ENCODE assay signal across 1 cellular context in genomic region chr4:179130122-179130714, GRCh38.
TF ChIP-seq lines count a peak whose summit lies in the region.

No MANE protein-coding gene starts in this region.

TF ChIP-seq in GM12878, 131 proteins besides CTCF, POLR2A, EP300 and RAD21 (continued from another document):
- TF ChIP-seq, protein P1, sequence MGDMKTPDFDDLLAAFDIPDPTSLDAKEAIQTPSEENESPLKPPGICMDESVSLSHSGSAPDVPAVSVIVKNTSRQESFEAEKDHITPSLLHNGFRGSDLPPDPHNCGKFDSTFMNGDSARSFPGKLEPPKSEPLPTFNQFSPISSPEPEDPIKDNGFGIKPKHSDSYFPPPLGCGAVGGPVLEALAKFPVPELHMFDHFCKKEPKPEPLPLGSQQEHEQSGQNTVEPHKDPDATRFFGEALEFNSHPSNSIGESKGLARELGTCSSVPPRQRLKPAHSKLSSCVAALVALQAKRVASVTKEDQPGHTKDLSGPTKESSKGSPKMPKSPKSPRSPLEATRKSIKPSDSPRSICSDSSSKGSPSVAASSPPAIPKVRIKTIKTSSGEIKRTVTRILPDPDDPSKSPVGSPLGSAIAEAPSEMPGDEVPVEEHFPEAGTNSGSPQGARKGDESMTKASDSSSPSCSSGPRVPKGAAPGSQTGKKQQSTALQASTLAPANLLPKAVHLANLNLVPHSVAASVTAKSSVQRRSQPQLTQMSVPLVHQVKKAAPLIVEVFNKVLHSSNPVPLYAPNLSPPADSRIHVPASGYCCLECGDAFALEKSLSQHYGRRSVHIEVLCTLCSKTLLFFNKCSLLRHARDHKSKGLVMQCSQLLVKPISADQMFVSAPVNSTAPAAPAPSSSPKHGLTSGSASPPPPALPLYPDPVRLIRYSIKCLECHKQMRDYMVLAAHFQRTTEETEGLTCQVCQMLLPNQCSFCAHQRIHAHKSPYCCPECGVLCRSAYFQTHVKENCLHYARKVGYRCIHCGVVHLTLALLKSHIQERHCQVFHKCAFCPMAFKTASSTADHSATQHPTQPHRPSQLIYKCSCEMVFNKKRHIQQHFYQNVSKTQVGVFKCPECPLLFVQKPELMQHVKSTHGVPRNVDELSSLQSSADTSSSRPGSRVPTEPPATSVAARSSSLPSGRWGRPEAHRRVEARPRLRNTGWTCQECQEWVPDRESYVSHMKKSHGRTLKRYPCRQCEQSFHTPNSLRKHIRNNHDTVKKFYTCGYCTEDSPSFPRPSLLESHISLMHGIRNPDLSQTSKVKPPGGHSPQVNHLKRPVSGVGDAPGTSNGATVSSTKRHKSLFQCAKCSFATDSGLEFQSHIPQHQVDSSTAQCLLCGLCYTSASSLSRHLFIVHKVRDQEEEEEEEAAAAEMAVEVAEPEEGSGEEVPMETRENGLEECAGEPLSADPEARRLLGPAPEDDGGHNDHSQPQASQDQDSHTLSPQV (IDR thresholded peaks at IDR 0.05): 0 out of 2 replicates have a peak, but pooled peaks have one; percentile 3
- TF ChIP-seq RELB (IDR thresholded peaks at IDR 0.05; ENCODE audit: low read depth) (peak; percentile 65; the same call in 1 of the 2 replicates), ETV6 (conservative IDR thresholded peaks at IDR 0.05 in 1 of 2, IDR thresholded peaks at IDR 0.05 in 1 of 2; ENCODE audit: borderline replicate concordance in 1 of 2, low read depth in 1 of 2) (peak in 1 of 2 experiments; percentile 13; a peak in 1 of 4 replicates), IKZF2 (IDR thresholded peaks at IDR 0.05) (peak; percentile 88 to 92), PAX5 (IDR thresholded peaks at IDR 0.05; ENCODE audit: borderline replicate concordance, low read depth, low read length) (no peak), MXI1 (IDR thresholded peaks at IDR 0.05; ENCODE audit: low read depth, low read length) (0 out of 2 replicates have a peak, but pooled peaks have one; percentile 26), NFIC (IDR thresholded peaks at IDR 0.05; ENCODE audit: low read depth, low read length) (peak; percentile 55; the same call in 1 of the 2 replicates), DPF2 (IDR thresholded peaks at IDR 0.05) (peak; percentile 73), ZBTB40 (IDR thresholded peaks at IDR 0.05; ENCODE audit: borderline replicate concordance) (peak; percentile 39; the same call in 1 of the 2 replicates), RFX5 (IDR thresholded peaks at IDR 0.05; ENCODE audit: low read depth, low read length) (no peak)
- TF ChIP-seq, protein P2, sequence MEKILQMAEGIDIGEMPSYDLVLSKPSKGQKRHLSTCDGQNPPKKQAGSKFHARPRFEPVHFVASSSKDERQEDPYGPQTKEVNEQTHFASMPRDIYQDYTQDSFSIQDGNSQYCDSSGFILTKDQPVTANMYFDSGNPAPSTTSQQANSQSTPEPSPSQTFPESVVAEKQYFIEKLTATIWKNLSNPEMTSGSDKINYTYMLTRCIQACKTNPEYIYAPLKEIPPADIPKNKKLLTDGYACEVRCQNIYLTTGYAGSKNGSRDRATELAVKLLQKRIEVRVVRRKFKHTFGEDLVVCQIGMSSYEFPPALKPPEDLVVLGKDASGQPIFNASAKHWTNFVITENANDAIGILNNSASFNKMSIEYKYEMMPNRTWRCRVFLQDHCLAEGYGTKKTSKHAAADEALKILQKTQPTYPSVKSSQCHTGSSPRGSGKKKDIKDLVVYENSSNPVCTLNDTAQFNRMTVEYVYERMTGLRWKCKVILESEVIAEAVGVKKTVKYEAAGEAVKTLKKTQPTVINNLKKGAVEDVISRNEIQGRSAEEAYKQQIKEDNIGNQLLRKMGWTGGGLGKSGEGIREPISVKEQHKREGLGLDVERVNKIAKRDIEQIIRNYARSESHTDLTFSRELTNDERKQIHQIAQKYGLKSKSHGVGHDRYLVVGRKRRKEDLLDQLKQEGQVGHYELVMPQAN (conservative IDR thresholded peaks at IDR 0.05): no peak
TF ChIP-seq in GM12878: peak in this region for 34.
